In genomic region chr19:12946092-12946845, GRCh38 we compare ENCODE assay signal across 8 cellular contexts. TPM values are rescaled to one million over a fixed set of nuclear protein-coding genes. Genes with fewer than 3 reads are reported as not detected.
DNase-seq lines count a peak whose midpoint lies in the region; ATAC-seq and TF ChIP-seq lines count a peak whose summit lies in the region.

No MANE protein-coding gene starts in this region.

- H3K27ac ChIP-seq in PC-9: peak overlapping the region; percentile 89
- peak overlapping the region; percentile 49 for H3K27ac ChIP-seq in foreskin keratinocyte

- TSS peak; percentile 35 for BruUV-seq in PC-9 (replicated peaks; lab: Mats Ljungman, UMichigan)

- H4K20me1 ChIP-seq in PC-9 (ENCODE audit: insufficient read depth): peaks cover 30% of the 10 kb centered on the region

- TF ChIP-seq CTCF in CD14-positive monocyte (IDR thresholded peaks at IDR 0.05) (no peak), PC-9 (conservative IDR thresholded peaks at IDR 0.05) (no peak), foreskin keratinocyte (conservative IDR thresholded peaks at IDR 0.05) (no peak)

- peaks cover 43% of the 10 kb centered on the region for H3K36me3 ChIP-seq in PC-9 (ENCODE audit: low read depth)

- peaks cover 39% of the 10 kb centered on the region for H3K79me2 ChIP-seq in PC-9 (ENCODE audit: low read depth)

- peaks cover 61 to 73% of the 10 kb centered on the region in 2 donors for H3K36me3 Mint-ChIP-seq in CD14-positive monocyte

- H3K27me3 ChIP-seq in PC-9 (ENCODE audit: insufficient read depth, low read depth) (no peaks in the 10 kb centered on the region), foreskin keratinocyte (no peaks in the 10 kb centered on the region)

- peak overlapping the region; percentile 97 for H3K4me2 ChIP-seq in PC-9

- H3K9me2 ChIP-seq in PC-9 (ENCODE audit: insufficient read depth): no peaks in the 10 kb centered on the region

- H3K4me1 ChIP-seq in PC-9 (replicated peaks; ENCODE audit: insufficient read depth) (peaks cover 23% of the 10 kb centered on the region), foreskin keratinocyte (no peaks in the 10 kb centered on the region)

- H3K4me1 Mint-ChIP-seq in CD14-positive monocyte: peaks cover 41% of the 10 kb centered on the region

- H3K4me3 Mint-ChIP-seq in CD14-positive monocyte: peak overlapping the region; percentile 86 to 91

- peaks cover 92% of the 10 kb centered on the region for H3F3A ChIP-seq in PC-9 (ENCODE audit: insufficient read depth, low read depth)

- POLR2A ChIA-PET in PC-9 (lab: Charles Lee; ENCODE audit: unreplicated experiment): interaction anchor here (0.6 to 0.7 kb wide), 9 partner anchors 8 to 1625 kb away, joined by 3 to 19 read pairs (median 4); partner anchors contain the start of genes CALR, NDUFB7 and SYCE2

- H3K27ac Mint-ChIP-seq in CD14-positive monocyte: peak overlapping the region; percentile 89 to 95 (median 93)

- intact Hi-C loops in CD14-positive monocyte (cut with micrococcal nuclease): loop anchor here in 1 of 2 donors (5.0 kb wide), 1 partner anchor 206 kb away; the partner anchor contains the start of genes IER2 and STX10
- intact Hi-C loops in PC-9 (cut with micrococcal nuclease; ENCODE audit: unreplicated experiment): no loop called here

- no peaks in the 10 kb centered on the region for H3K9me3 Mint-ChIP-seq in CD14-positive monocyte

- ATAC-seq in GM19043 (IDR thresholded peaks at IDR 0.05; ENCODE audit: low read depth, unreplicated experiment): peak; percentile 20
- ATAC-seq in HG03342 (IDR thresholded peaks at IDR 0.05; ENCODE audit: unreplicated experiment): peak; percentile 26
- peak; percentile 66 for ATAC-seq in foreskin keratinocyte

- H3K4me3 ChIP-seq in PC-9: peak overlapping the region; percentile 77

- H3K9me3 ChIP-seq in PC-9 (ENCODE audit: insufficient read depth, low read depth): no peaks in the 10 kb centered on the region

- no peaks in the 10 kb centered on the region for H3K27me3 Mint-ChIP-seq in CD14-positive monocyte (ENCODE audit: low read depth in 3 of 3)

- H2AFZ ChIP-seq in PC-9: no peak overlapping the region; the same call in 1 of the 2 replicates

- DNase-seq in CD14-positive monocyte (ENCODE audit: low spot score) (no peak), PC-9 (peak; percentile 70 to 73), activated gamma-delta T cell treated with Interleukin-2 at 50 U/mL for 16 hours (peak; percentile 35), foreskin keratinocyte (peak; percentile 38 to 72), non-pigmented ciliary epithelial cell (ENCODE audit: low read depth) (peak; percentile 43), NCI-H187 treated with DMSO at 0.1 percent for 48 hours (lab: John Stamatoyannopoulos, UW) (no peak)

- CTCF ChIA-PET in PC-9 (lab: Charles Lee): interaction anchor here (0.6 to 1.0 kb wide), 3 partner anchors 19 to 61 kb away, joined by 3 to 4 read pairs (median 4); no protein-coding TSS in a partner anchor

RNA-seq across cellular contexts. Expression of gene RAD23A, which starts 0.6 kb away (rescaled TPM):
- polyA plus RNA-seq in CD14-positive monocyte: 10 to 100 TPM; 45.5 to 55.3 TPM
- 186 and 187 TPM in 2 replicates for total RNA-seq in PC-9 (2021)
- 120 and 135 TPM in 2 replicates for total RNA-seq in foreskin keratinocyte
- 131 and 157 TPM in 2 replicates for polyA plus RNA-seq in foreskin keratinocyte

RNA-seq across cellular contexts. Expression of gene CALR, which starts 7.9 kb away (rescaled TPM):
- polyA plus RNA-seq in CD14-positive monocyte (100 to 1,000 TPM; 109 to 133 TPM), foreskin keratinocyte (1,259 and 1,387 TPM in 2 replicates)
- total RNA-seq in PC-9 (2021) (606 and 727 TPM in 2 replicates), foreskin keratinocyte (1,472 and 1,606 TPM in 2 replicates)

RNA-seq across cellular contexts. Expression of gene GADD45GIP1, which starts 10.8 kb away (rescaled TPM):
- polyA plus RNA-seq in CD14-positive monocyte (10 to 100 TPM; 31.6 to 42.4 TPM), foreskin keratinocyte (103 and 106 TPM in 2 replicates)
- total RNA-seq in PC-9 (2021) (29.1 and 32.5 TPM in 2 replicates), foreskin keratinocyte (55.0 and 64.9 TPM in 2 replicates)

RNA-seq across cellular contexts. Expression of gene FARSA, which starts 12.8 kb away (rescaled TPM):
- polyA plus RNA-seq in CD14-positive monocyte (10 to 100 TPM; 47.9 to 49.2 TPM), foreskin keratinocyte (106 and 116 TPM in 2 replicates)
- total RNA-seq in PC-9 (2021) (53.7 and 76.5 TPM in 2 replicates), foreskin keratinocyte (79.8 and 90.9 TPM in 2 replicates)

RNA-seq across cellular contexts. Expression of gene DAND5, which starts 23.1 kb away (rescaled TPM):
- polyA plus RNA-seq in CD14-positive monocyte: not detected
- 0.20 and 0.28 TPM in 2 replicates for total RNA-seq in PC-9 (2021)
- 0.07 and 0.14 TPM in 2 replicates for total RNA-seq in foreskin keratinocyte
- 0.08 TPM in 1 of 2 replicates, not detected in the other for polyA plus RNA-seq in foreskin keratinocyte

Comparison
In these comparisons a context has a peak if more than half of its experiments do, and no peak if none do; other contexts are left out.
1. DNase-seq: peak in PC-9 (2 of 2), activated gamma-delta T cell treated with Interleukin-2 at 50 U/mL for 16 hours (single experiment), foreskin keratinocyte (2 of 2) and non-pigmented ciliary epithelial cell (single experiment); none in CD14-positive monocyte (single experiment) and NCI-H187 treated with DMSO at 0.1 percent for 48 hours (single experiment).
2. Peak in every context shown above with its lines, with median percentiles within 50 percentile points of each other: ATAC-seq.